1 cellular context compared by ENCODE assay signal in genomic region chr4:17762705-17763104, GRCh38.
TF ChIP-seq lines count a peak whose summit lies in the region.

No MANE protein-coding gene starts in this region.

TF ChIP-seq in WTC11, 78 proteins besides CTCF, POLR2A, EP300 and RAD21 (continued from another document):
- TF ChIP-seq, protein P1, sequence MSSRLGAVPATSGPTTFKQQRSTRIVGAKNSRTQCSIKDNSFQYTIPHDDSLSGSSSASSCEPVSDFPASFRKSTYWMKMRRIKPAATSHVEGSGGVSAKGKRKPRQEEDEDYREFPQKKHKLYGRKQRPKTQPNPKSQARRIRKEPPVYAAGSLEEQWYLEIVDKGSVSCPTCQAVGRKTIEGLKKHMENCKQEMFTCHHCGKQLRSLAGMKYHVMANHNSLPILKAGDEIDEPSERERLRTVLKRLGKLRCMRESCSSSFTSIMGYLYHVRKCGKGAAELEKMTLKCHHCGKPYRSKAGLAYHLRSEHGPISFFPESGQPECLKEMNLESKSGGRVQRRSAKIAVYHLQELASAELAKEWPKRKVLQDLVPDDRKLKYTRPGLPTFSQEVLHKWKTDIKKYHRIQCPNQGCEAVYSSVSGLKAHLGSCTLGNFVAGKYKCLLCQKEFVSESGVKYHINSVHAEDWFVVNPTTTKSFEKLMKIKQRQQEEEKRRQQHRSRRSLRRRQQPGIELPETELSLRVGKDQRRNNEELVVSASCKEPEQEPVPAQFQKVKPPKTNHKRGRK (CRISPR knock-in tag; IDR thresholded peaks at IDR 0.05; ENCODE audit: borderline replicate concordance), result no peak
- TF ChIP-seq FOXJ3 (CRISPR knock-in tag; IDR thresholded peaks at IDR 0.05; ENCODE audit: borderline replicate concordance), result no peak
- TF ChIP-seq MYBL2 (CRISPR knock-in tag; IDR thresholded peaks at IDR 0.05), result no peak
- TF ChIP-seq, protein P2, sequence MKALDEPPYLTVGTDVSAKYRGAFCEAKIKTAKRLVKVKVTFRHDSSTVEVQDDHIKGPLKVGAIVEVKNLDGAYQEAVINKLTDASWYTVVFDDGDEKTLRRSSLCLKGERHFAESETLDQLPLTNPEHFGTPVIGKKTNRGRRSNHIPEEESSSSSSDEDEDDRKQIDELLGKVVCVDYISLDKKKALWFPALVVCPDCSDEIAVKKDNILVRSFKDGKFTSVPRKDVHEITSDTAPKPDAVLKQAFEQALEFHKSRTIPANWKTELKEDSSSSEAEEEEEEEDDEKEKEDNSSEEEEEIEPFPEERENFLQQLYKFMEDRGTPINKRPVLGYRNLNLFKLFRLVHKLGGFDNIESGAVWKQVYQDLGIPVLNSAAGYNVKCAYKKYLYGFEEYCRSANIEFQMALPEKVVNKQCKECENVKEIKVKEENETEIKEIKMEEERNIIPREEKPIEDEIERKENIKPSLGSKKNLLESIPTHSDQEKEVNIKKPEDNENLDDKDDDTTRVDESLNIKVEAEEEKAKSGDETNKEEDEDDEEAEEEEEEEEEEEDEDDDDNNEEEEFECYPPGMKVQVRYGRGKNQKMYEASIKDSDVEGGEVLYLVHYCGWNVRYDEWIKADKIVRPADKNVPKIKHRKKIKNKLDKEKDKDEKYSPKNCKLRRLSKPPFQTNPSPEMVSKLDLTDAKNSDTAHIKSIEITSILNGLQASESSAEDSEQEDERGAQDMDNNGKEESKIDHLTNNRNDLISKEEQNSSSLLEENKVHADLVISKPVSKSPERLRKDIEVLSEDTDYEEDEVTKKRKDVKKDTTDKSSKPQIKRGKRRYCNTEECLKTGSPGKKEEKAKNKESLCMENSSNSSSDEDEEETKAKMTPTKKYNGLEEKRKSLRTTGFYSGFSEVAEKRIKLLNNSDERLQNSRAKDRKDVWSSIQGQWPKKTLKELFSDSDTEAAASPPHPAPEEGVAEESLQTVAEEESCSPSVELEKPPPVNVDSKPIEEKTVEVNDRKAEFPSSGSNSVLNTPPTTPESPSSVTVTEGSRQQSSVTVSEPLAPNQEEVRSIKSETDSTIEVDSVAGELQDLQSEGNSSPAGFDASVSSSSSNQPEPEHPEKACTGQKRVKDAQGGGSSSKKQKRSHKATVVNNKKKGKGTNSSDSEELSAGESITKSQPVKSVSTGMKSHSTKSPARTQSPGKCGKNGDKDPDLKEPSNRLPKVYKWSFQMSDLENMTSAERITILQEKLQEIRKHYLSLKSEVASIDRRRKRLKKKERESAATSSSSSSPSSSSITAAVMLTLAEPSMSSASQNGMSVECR (CRISPR knock-in tag; IDR thresholded peaks at IDR 0.05; ENCODE audit: borderline replicate concordance), result no peak
